In genomic region chr9:128829477-128830251, GRCh38 we compare ENCODE assay signal across 1 cellular context.
A peak's percentile ranks its signal among the peaks of the same experiment; 100 is the strongest.
TF ChIP-seq lines count a peak whose summit lies in the region.

Gene SPOUT1 (minus strand): TSS chr9:128829794. CDS start chr9:128829780, 14 bp downstream.

TF ChIP-seq in K562, 482 proteins besides CTCF, POLR2A, EP300 and RAD21 (continued from another document and continues in another):
- TF ChIP-seq ZBTB34 (CRISPR knock-in tag; IDR thresholded peaks at IDR 0.05) (no peak), SIN3A (IDR thresholded peaks at IDR 0.05; ENCODE audit: borderline replicate concordance in 2 of 2, control insufficient read depth in 1 of 2, low read depth in 2 of 2, low read length in 2 of 2) (peak; percentile 71 to 91; a peak in 3 of 4 replicates), RCOR1 (IDR thresholded peaks at IDR 0.05; ENCODE audit: borderline replicate concordance in 1 of 2, low read depth in 2 of 2, low read length in 2 of 2) (no peak), DLX4 (CRISPR knock-in tag; IDR thresholded peaks at IDR 0.05) (no peak), ZHX1 (conservative IDR thresholded peaks at IDR 0.05; ENCODE audit: low read length) (0 out of 2 replicates have a peak, but pooled peaks have one; percentile 24), FOXA1 (IDR thresholded peaks at IDR 0.05; ENCODE audit: borderline replicate concordance) (no peak), ZFP36 (IDR thresholded peaks at IDR 0.05; ENCODE audit: low read depth, low read length, partially characterized antibody) (no peak), CEBPZ (IDR thresholded peaks at IDR 0.05; ENCODE audit: borderline replicate concordance, low read depth, low read length) (no peak), SMARCE1 (IDR thresholded peaks at IDR 0.05) (no peak), THAP12 (CRISPR knock-in tag; IDR thresholded peaks at IDR 0.05) (peak; percentile 82; the same call in 1 of the 2 replicates), ZNF41 (CRISPR knock-in tag; conservative IDR thresholded peaks at IDR 0.05) (no peak), ZNF561 (CRISPR knock-in tag; conservative IDR thresholded peaks at IDR 0.05) (no peak), AFF4 (CRISPR knock-in tag; IDR thresholded peaks at IDR 0.05) (0 out of 2 replicates have a peak, but pooled peaks have one; percentile 44), ZNF699 (CRISPR knock-in tag; IDR thresholded peaks at IDR 0.05; ENCODE audit: insufficient replicate concordance) (no peak), LARP7 (IDR thresholded peaks at IDR 0.05) (no peak), FOXK1 (CRISPR knock-in tag; IDR thresholded peaks at IDR 0.05; ENCODE audit: borderline replicate concordance) (no peak), ZNF165 (CRISPR knock-in tag; IDR thresholded peaks at IDR 0.05; ENCODE audit: borderline replicate concordance) (no peak), NFRKB (IDR thresholded peaks at IDR 0.05; ENCODE audit: low read depth) (no peak), HBP1 (CRISPR knock-in tag; IDR thresholded peaks at IDR 0.05) (no peak), ZEB2 (IDR thresholded peaks at IDR 0.05) (no peak), EZH2 (IDR thresholded peaks at IDR 0.05; ENCODE audit: borderline replicate concordance, low read depth, low read length) (no peak), ZNF239 (CRISPR knock-in tag; IDR thresholded peaks at IDR 0.05) (no peak), FOS (IDR thresholded peaks at IDR 0.05; ENCODE audit: extremely low read depth, insufficient read length) (peak; percentile 30), ELK3 (CRISPR knock-in tag; IDR thresholded peaks at IDR 0.05) (no peak), NBN (IDR thresholded peaks at IDR 0.05; ENCODE audit: low read depth) (no peak), CAMTA2 (CRISPR knock-in tag; conservative IDR thresholded peaks at IDR 0.05) (peak; percentile 72; the same call in 1 of the 2 replicates), PKNOX1 (IDR thresholded peaks at IDR 0.05) (no peak), HOMEZ (CRISPR knock-in tag; IDR thresholded peaks at IDR 0.05) (no peak), KLF6 (CRISPR knock-in tag; IDR thresholded peaks at IDR 0.05; ENCODE audit: borderline replicate concordance) (no peak), SMARCB1 (IDR thresholded peaks at IDR 0.05; ENCODE audit: insufficient read length, low read depth) (no peak), KLF16 (IDR thresholded peaks at IDR 0.05) (no peak), STAT5A (IDR thresholded peaks at IDR 0.05; ENCODE audit: borderline replicate concordance, low read length) (no peak), NONO (IDR thresholded peaks at IDR 0.05; ENCODE audit: low read depth in 2 of 2, low read length in 1 of 2) (no peak; a peak in 1 of 4 replicates), MCM7 (IDR thresholded peaks at IDR 0.05) (no peak), SIN3B (IDR thresholded peaks at IDR 0.05; ENCODE audit: low read depth) (peak; percentile 96), YBX1 (IDR thresholded peaks at IDR 0.05) (no peak), NRF1 (conservative IDR thresholded peaks at IDR 0.05 in 1 of 2, IDR thresholded peaks at IDR 0.05 in 1 of 2) (peak; percentile 35 to 58; a peak in 3 of 4 replicates), TEAD1 (CRISPR knock-in tag; IDR thresholded peaks at IDR 0.05) (0 out of 4 replicates have a peak, but pooled peaks of 1 of the 2 experiments have one; percentile 5), MYNN (IDR thresholded peaks at IDR 0.05) (no peak), MYNN (CRISPR knock-in tag; IDR thresholded peaks at IDR 0.05) (no peak), ZNF583 (CRISPR knock-in tag; IDR thresholded peaks at IDR 0.05) (no peak), PURB (CRISPR knock-in tag; IDR thresholded peaks at IDR 0.05; ENCODE audit: low read depth) (no peak)
